In the genomic region with DNA sequence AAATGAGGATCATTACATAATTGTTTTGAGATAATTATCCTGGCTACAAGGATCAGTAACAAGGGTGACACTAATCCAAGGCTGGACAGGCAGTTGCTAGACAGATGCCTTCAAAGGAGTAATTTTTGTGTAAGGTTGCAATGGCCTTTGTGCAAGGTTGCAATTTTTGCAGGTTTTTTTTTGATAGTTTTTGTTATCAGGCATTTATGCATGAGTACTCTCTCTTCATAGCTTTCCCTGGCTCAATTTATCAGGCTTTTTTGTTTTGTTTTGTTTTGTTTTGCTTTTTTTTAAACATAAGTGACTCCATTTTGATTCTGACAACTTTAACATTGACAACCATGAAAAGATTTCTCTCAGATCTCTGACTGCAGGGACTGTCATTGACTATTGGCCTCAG, we compare ENCODE assay signal across 14 cellular contexts.
"Had no signal": no experiment of that assay in that cellular context is flagged by ENCODE, and none has a peak within 500 bp of the region (broad histone marks: within the 10 kb centered on the region; RNA-seq: fewer than 3 reads in every experiment).

No MANE protein-coding gene starts in this region.

- H3K27me3 Mint-ChIP-seq: activated naive CD4-positive, alpha-beta T cell treated with anti-CD3 and anti-CD28 coated beads, Interleukin-2, amount 50 U/mL, for 24 hours; stimulated activated memory B cell treated with anti-CD40 and anti-IgM and Interleukin-4, amounts not matched to agents 10 μg/mL and 1 μg/mL and 100 μg/mL, for 72 hours had no signal

- ATAC-seq: left lobe of liver; stimulated activated memory B cell treated with anti-CD40 and anti-IgM and Interleukin-4, amounts not matched to agents 10 μg/mL and 1 μg/mL and 100 μg/mL, for 72 hours had no signal

- H3K27ac Mint-ChIP-seq: activated naive CD4-positive, alpha-beta T cell treated with anti-CD3 and anti-CD28 coated beads, Interleukin-2, amount 50 U/mL, for 24 hours; stimulated activated memory B cell treated with anti-CD40 and anti-IgM and Interleukin-4, amounts not matched to agents 10 μg/mL and 1 μg/mL and 100 μg/mL, for 72 hours; T-helper 2 cell treated with Interferon-gamma antibody and Interleukin-4, amounts not matched to agents 5 μg/mL and 100 μg/mL, for 36 hours had no signal

- FAIRE-seq: bronchial epithelial cell, colon, frontal cortex, islet of Langerhans had no signal

- H3K9me3 Mint-ChIP-seq: activated naive CD4-positive, alpha-beta T cell treated with anti-CD3 and anti-CD28 coated beads, Interleukin-2, amount 50 U/mL, for 24 hours; stimulated activated memory B cell treated with anti-CD40 and anti-IgM and Interleukin-4, amounts not matched to agents 10 μg/mL and 1 μg/mL and 100 μg/mL, for 72 hours; T-helper 2 cell treated with Interferon-gamma antibody and Interleukin-4, amounts not matched to agents 5 μg/mL and 100 μg/mL, for 36 hours had no signal

- H3K4me3 Mint-ChIP-seq: activated naive CD4-positive, alpha-beta T cell treated with anti-CD3 and anti-CD28 coated beads, Interleukin-2, amount 50 U/mL, for 24 hours; stimulated activated memory B cell treated with anti-CD40 and anti-IgM and Interleukin-4, amounts not matched to agents 10 μg/mL and 1 μg/mL and 100 μg/mL, for 72 hours; T-helper 2 cell treated with Interferon-gamma antibody and Interleukin-4, amounts not matched to agents 5 μg/mL and 100 μg/mL, for 36 hours had no signal

- H3K4me1 Mint-ChIP-seq: activated naive CD4-positive, alpha-beta T cell treated with anti-CD3 and anti-CD28 coated beads, Interleukin-2, amount 50 U/mL, for 24 hours had no signal

- H3K4me3 ChIP-seq: heart left ventricle had no signal

- H3K27me3 ChIP-seq: heart left ventricle had no signal

- DNase-seq: activated CD4-positive, alpha-beta T cell treated with anti-CD3 and anti-CD28 coated beads, Interleukin-2, amount 50 U/mL, for 4 hours; activated CD4-positive, CD25-positive, alpha-beta regulatory T cell treated with anti-CD3 and anti-CD28 coated beads, Interleukin-2, amount 50 U/mL, for 72 hours; activated T-cell treated with anti-CD3 and anti-CD28 coated beads, Interleukin-2, amount 50 U/mL, for 1 hour; amygdala; heart left ventricle; posterior cingulate gyrus had no signal

- H3K9me3 ChIP-seq: heart left ventricle had no signal
